10 cellular contexts compared by ENCODE assay signal in the genomic region with DNA sequence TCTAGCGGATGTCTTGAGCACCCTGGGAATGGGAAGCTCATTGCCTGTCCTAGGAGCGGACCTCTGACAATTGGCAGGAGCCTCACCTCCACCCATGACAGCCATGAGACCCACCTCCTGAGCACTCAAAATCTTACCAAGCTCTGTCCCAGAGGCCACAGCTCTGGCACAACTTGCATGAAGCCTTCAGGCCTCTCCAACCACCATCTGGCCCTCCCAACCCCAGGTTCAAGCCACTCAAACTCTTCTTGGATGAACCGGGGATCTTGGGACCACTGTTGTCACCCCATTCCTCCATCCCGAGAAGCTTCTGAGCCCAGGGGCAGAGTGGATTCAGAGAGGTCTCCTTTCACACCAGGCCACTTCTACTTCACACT. TPM values are rescaled to one million over a fixed set of nuclear protein-coding genes. Genes with fewer than 3 reads are reported as not detected.
A peak's percentile ranks its signal among the peaks of the same experiment; 100 is the strongest.
DNase-seq lines count a peak whose midpoint lies in the region; TF ChIP-seq lines count a peak whose summit lies in the region.
"Had no signal": no experiment of that assay in that cellular context is flagged by ENCODE, and none has a peak within 500 bp of the region (broad histone marks: within the 10 kb centered on the region; RNA-seq: fewer than 3 reads in every experiment).

No MANE protein-coding gene starts in this region.

- H3K27me3 ChIP-seq in CD4-positive, alpha-beta memory T cell (ENCODE audit: insufficient read depth, low read length): peaks cover 9% of the 10 kb centered on the region
- H3K27me3 ChIP-seq in Peyer's patch (no peaks in the 10 kb centered on the region), duodenal mucosa (ENCODE audit: control insufficient read depth in 1 of 2, insufficient read depth in 2 of 2, low read length in 2 of 2) (peaks cover 7% of the 10 kb centered on the region in 2 donors), prostate gland (replicated peaks; ENCODE audit: insufficient read depth) (no peaks in the 10 kb centered on the region)

- H3K9ac ChIP-seq in duodenal mucosa (ENCODE audit: low read depth in 1 of 2, low read length in 2 of 2): peak overlapping the region; percentile 58 to 68

- peak overlapping the region; percentile 26 to 93 (median 92) for H3K27ac Mint-ChIP-seq in CD4-positive, alpha-beta memory T cell
- H3K27ac Mint-ChIP-seq: activated T-helper 2 cell treated with anti-CD3 and anti-CD28 coated beads, Interferon-gamma antibody, Interleukin-2, Interleukin-4, amounts not matched to agents 10 μg/mL and 5 μg/mL and 100 μg/mL, durations not matched to agents 14 hours and 24 hours and 36 hours had no signal

- H3K4me3 ChIP-seq in CD4-positive, alpha-beta memory T cell (ENCODE audit: low read length in 2 of 2): no peak overlapping the region
- H3K4me3 ChIP-seq in Peyer's patch: peak overlapping the region in 2 of 4 donors; percentile 75 to 80
- peak overlapping the region; percentile 65 to 83 for H3K4me3 ChIP-seq in duodenal mucosa (ENCODE audit: low read depth in 1 of 2, low read length in 2 of 2)
- peak overlapping the region in 1 of 2 donors; percentile 65 for H3K4me3 ChIP-seq in prostate gland

- H3K36me3 ChIP-seq in CD4-positive, alpha-beta memory T cell (ENCODE audit: insufficient read depth, low read length): no peaks in the 10 kb centered on the region
- no peaks in the 10 kb centered on the region for H3K36me3 ChIP-seq in Peyer's patch
- H3K36me3 ChIP-seq in duodenal mucosa (ENCODE audit: control insufficient read depth in 1 of 2, insufficient read depth in 2 of 2, low read length in 2 of 2): no peaks in the 10 kb centered on the region
- no peaks in the 10 kb centered on the region for H3K36me3 ChIP-seq in prostate gland

- no peaks in the 10 kb centered on the region for H3K9me3 ChIP-seq in CD4-positive, alpha-beta memory T cell (ENCODE audit: control insufficient read depth in 1 of 2, low read length in 2 of 2)
- H3K9me3 ChIP-seq in Peyer's patch: no peaks in the 10 kb centered on the region
- H3K9me3 ChIP-seq in duodenal mucosa (ENCODE audit: control insufficient read depth in 1 of 2, low read length in 2 of 2): no peaks in the 10 kb centered on the region
- H3K9me3 ChIP-seq in prostate gland: no peaks in the 10 kb centered on the region

- H3K9me3 Mint-ChIP-seq in CD4-positive, alpha-beta memory T cell: no peaks in the 10 kb centered on the region
- H3K9me3 Mint-ChIP-seq: activated T-helper 2 cell treated with anti-CD3 and anti-CD28 coated beads, Interferon-gamma antibody, Interleukin-2, Interleukin-4, amounts not matched to agents 10 μg/mL and 5 μg/mL and 100 μg/mL, durations not matched to agents 14 hours and 24 hours and 36 hours had no signal

- no peak overlapping the region for H3K27ac ChIP-seq in CD4-positive, alpha-beta memory T cell (ENCODE audit: low read depth, low read length)
- H3K27ac ChIP-seq in Peyer's patch (peak overlapping the region in 3 of 4 donors; percentile 69 to 95 (median 89)), duodenal mucosa (ENCODE audit: low read depth, low read length) (peak overlapping the region; percentile 80), prostate gland (peak overlapping the region; percentile 83 to 84)

- peaks cover 64% of the 10 kb centered on the region for H3K4me1 ChIP-seq in CD4-positive, alpha-beta memory T cell (ENCODE audit: insufficient read depth, low read length)
- H3K4me1 ChIP-seq in Peyer's patch: peaks cover 0 to 57% (median 15%) of the 10 kb centered on the region in 4 donors
- peaks cover 53 to 58% of the 10 kb centered on the region in 2 donors for H3K4me1 ChIP-seq in duodenal mucosa (ENCODE audit: control insufficient read depth in 1 of 2, insufficient read depth in 2 of 2, low read length in 2 of 2)
- H3K4me1 ChIP-seq in prostate gland (replicated peaks): peaks cover 9% of the 10 kb centered on the region

- peak overlapping the region; percentile 86 to 92 (median 90) for H3K4me3 Mint-ChIP-seq in CD4-positive, alpha-beta memory T cell

- TF ChIP-seq POLR2A in Peyer's patch (IDR thresholded peaks at IDR 0.05): no peak
- TF ChIP-seq POLR2A in prostate gland (IDR thresholded peaks at IDR 0.05): no peak

- no peak for DNase-seq in CD4-positive, alpha-beta memory T cell
- DNase-seq in Peyer's patch (peak in 2 of 3 donors; percentile 41 to 48), prostate gland (ENCODE audit: low spot score) (no peak), NK-92 (lab: John Stamatoyannopoulos, UW; ENCODE audit: unreplicated experiment) (no peak), hepatic stellate cell (ENCODE audit: low spot score) (no peak), AG20443 (ENCODE audit: low spot score) (no peak)
- DNase-seq: NCI-H345, T1000 had no signal

- H3K27me3 Mint-ChIP-seq in CD4-positive, alpha-beta memory T cell: peaks cover 7 to 9% of the 10 kb centered on the region in 2 donors

- POLR2A ChIA-PET in CD4-positive, alpha-beta memory T cell (lab: Charles Lee; ENCODE audit: partially characterized antibody): interaction anchor here (1.9 to 3.8 kb wide), 3 partner anchors 22 to 32 kb away, joined by 4 to 75 read pairs (median 4); no protein-coding TSS in a partner anchor

- 98% methylated on average over 4 of the region's 4 CpGs for WGBS in prostate gland

- intact Hi-C loops in CD4-positive, alpha-beta memory T cell (cut with micrococcal nuclease): loop anchor here (5.0 kb wide), 1 partner anchor 253 kb away; no protein-coding TSS in a partner anchor
- intact Hi-C loops in prostate gland (cut with DNase I): loop anchor here (5.0 kb wide), 4 partner anchors 43 to 373 kb away; partner anchors contain the start of gene CYP8B1

- peaks cover 0 to 10% of the 10 kb centered on the region in 2 donors for H3K36me3 Mint-ChIP-seq in CD4-positive, alpha-beta memory T cell

- TF ChIP-seq CTCF in Peyer's patch (IDR thresholded peaks at IDR 0.05): no peak
- TF ChIP-seq CTCF in prostate gland (IDR thresholded peaks at IDR 0.05): no peak

- CTCF ChIA-PET in CD4-positive, alpha-beta memory T cell (lab: Charles Lee; ENCODE audit: partially characterized antibody): interaction anchor here (1.0 to 50.4 kb wide), 3 partner anchors 14 to 40 kb away, joined by 3 to 1823 read pairs (median 3); no protein-coding TSS in a partner anchor

- peaks cover 35 to 71% (median 54%) of the 10 kb centered on the region in 4 donors for H3K4me1 Mint-ChIP-seq in CD4-positive, alpha-beta memory T cell

RNA-seq across cellular contexts. Expression of gene VIPR1, which starts 1.5 kb away (rescaled TPM):
- total RNA-seq in CD4-positive, alpha-beta memory T cell: 100 to 1,000 TPM in 1 of 2 experiments, 10 to 100 TPM in 1; 93.6 to 104 TPM
- polyA plus RNA-seq in CD4-positive, alpha-beta memory T cell: 10 to 100 TPM; 23.1 to 30.4 TPM
- total RNA-seq in Peyer's patch: 100 to 1,000 TPM in 3 of 4 donors, 10 to 100 TPM in 1; 52.8 to 320 (median 270) TPM
- total RNA-seq in prostate gland: 100 to 1,000 TPM in 1 of 2 donors, 10 to 100 TPM in 1; 98.5 to 226 TPM

Comparison
In these comparisons a context has a peak if more than half of its experiments do, and no peak if none do; other contexts are left out.
1. DNase-seq: peak in Peyer's patch (2 of 3); none in CD4-positive, alpha-beta memory T cell (0 of 5), prostate gland (single experiment), NK-92 (single experiment), hepatic stellate cell (single experiment) and AG20443 (single experiment).
2. H3K4me3 ChIP-seq: peak in duodenal mucosa (2 of 2); none in CD4-positive, alpha-beta memory T cell (0 of 2).